11 cellular contexts compared by ENCODE assay signal in genomic region chr12:143964-144649, GRCh38.
DNase-seq lines count a peak whose midpoint lies in the region; ATAC-seq and TF ChIP-seq lines count a peak whose summit lies in the region.
"Had no signal": no experiment of that assay in that cellular context is flagged by ENCODE, and none has a peak within 500 bp of the region (broad histone marks: within the 10 kb centered on the region; RNA-seq: fewer than 3 reads in every experiment).

No MANE protein-coding gene starts in this region.

- peak; percentile 58 for DNase-seq in DMS153 (lab: John Stamatoyannopoulos, UW)
- peak; percentile 88 to 91 for DNase-seq in NCI-H187 (lab: John Stamatoyannopoulos, UW)
- peak; percentile 23 for DNase-seq in myocyte (ENCODE audit: low read depth)
- no peak for DNase-seq in stimulated activated naive CD8-positive, alpha-beta T cell treated with anti-CD3 and anti-CD28 coated beads, Interleukin-15, Interleukin-2, amounts not matched to agents 100 U/mL and 50 U/mL, for 24 hours
- DNase-seq in activated CD4-positive, alpha-beta memory T cell treated with anti-CD3 and anti-CD28 coated beads for 36 hours, result no peak
- no peak for DNase-seq in activated CD8-positive, alpha-beta memory T cell treated with anti-CD3 and anti-CD28 coated beads, Interleukin-2, amount 50 U/mL, for 48 hours
- DNase-seq: DMS 273 treated with DMSO at 0.1 percent for 48 hours, NCI-H748 treated with DMSO at 0.1 percent for 48 hours, T-helper 9 cell had no signal

- peaks cover 85% of the 10 kb centered on the region for H3K4me1 Mint-ChIP-seq in brain
- H3K4me1 Mint-ChIP-seq in activated CD4-positive, alpha-beta memory T cell treated with anti-CD3 and anti-CD28 coated beads for 36 hours (ENCODE audit: low read depth), result peaks cover 6% of the 10 kb centered on the region

- H3K27ac Mint-ChIP-seq in brain, result peak overlapping the region in 4 of 5 experiments; percentile 31 to 98 (median 64)
- no peak overlapping the region for H3K27ac Mint-ChIP-seq in activated CD4-positive, alpha-beta memory T cell treated with anti-CD3 and anti-CD28 coated beads for 36 hours

- CTCF ChIA-PET in activated CD4-positive, alpha-beta memory T cell treated with anti-CD3 and anti-CD28 coated beads for 36 hours (lab: Charles Lee), result interaction anchor here (1.4 kb wide), 1 partner anchor 10 kb away, joined by 4 read pairs; no protein-coding TSS in a partner anchor

- H3K27me3 Mint-ChIP-seq in brain, result peaks cover 3% of the 10 kb centered on the region
- peaks cover 23% of the 10 kb centered on the region for H3K27me3 Mint-ChIP-seq in activated CD4-positive, alpha-beta memory T cell treated with anti-CD3 and anti-CD28 coated beads for 36 hours

- peaks cover 0 to 2% (median 0%) of the 10 kb centered on the region in 5 experiments for H3K9me3 Mint-ChIP-seq in brain
- no peaks in the 10 kb centered on the region for H3K9me3 Mint-ChIP-seq in activated CD4-positive, alpha-beta memory T cell treated with anti-CD3 and anti-CD28 coated beads for 36 hours

- ATAC-seq in stimulated activated naive CD8-positive, alpha-beta T cell treated with anti-CD3 and anti-CD28 coated beads, Interleukin-15, Interleukin-2, amounts not matched to agents 100 U/mL and 50 U/mL, for 24 hours, result no peak
- ATAC-seq in HG03378 (IDR thresholded peaks at IDR 0.05; ENCODE audit: unreplicated experiment), result no peak

- no peaks in the 10 kb centered on the region for H3K36me3 Mint-ChIP-seq in brain
- no peaks in the 10 kb centered on the region for H3K36me3 Mint-ChIP-seq in activated CD4-positive, alpha-beta memory T cell treated with anti-CD3 and anti-CD28 coated beads for 36 hours

- intact Hi-C loops in activated CD4-positive, alpha-beta memory T cell treated with anti-CD3 and anti-CD28 coated beads for 36 hours (cut with micrococcal nuclease), result no loop called here

- H3K4me3 Mint-ChIP-seq in brain, result peak overlapping the region in 1 of 5 experiments; percentile 50
- no peak overlapping the region for H3K4me3 Mint-ChIP-seq in activated CD4-positive, alpha-beta memory T cell treated with anti-CD3 and anti-CD28 coated beads for 36 hours

- POLR2A ChIA-PET in activated CD4-positive, alpha-beta memory T cell treated with anti-CD3 and anti-CD28 coated beads for 36 hours (lab: Charles Lee), result no interaction called here

- TF ChIP-seq CTCF in brain (conservative IDR thresholded peaks at IDR 0.05), result no peak

Comparison
In these comparisons a context has a peak if more than half of its experiments do, and no peak if none do; other contexts are left out.
1. DNase-seq: peak in DMS153 (single experiment), NCI-H187 (2 of 2) and myocyte (single experiment); none in stimulated activated naive CD8-positive, alpha-beta T cell treated with anti-CD3 and anti-CD28 coated beads, Interleukin-15, Interleukin-2, amounts not matched to agents 100 U/mL and 50 U/mL, for 24 hours (single experiment), activated CD4-positive, alpha-beta memory T cell treated with anti-CD3 and anti-CD28 coated beads for 36 hours (single experiment) and activated CD8-positive, alpha-beta memory T cell treated with anti-CD3 and anti-CD28 coated beads, Interleukin-2, amount 50 U/mL, for 48 hours (single experiment).